Comparison of ENCODE assay signal across 16 cellular contexts in the genomic region with DNA sequence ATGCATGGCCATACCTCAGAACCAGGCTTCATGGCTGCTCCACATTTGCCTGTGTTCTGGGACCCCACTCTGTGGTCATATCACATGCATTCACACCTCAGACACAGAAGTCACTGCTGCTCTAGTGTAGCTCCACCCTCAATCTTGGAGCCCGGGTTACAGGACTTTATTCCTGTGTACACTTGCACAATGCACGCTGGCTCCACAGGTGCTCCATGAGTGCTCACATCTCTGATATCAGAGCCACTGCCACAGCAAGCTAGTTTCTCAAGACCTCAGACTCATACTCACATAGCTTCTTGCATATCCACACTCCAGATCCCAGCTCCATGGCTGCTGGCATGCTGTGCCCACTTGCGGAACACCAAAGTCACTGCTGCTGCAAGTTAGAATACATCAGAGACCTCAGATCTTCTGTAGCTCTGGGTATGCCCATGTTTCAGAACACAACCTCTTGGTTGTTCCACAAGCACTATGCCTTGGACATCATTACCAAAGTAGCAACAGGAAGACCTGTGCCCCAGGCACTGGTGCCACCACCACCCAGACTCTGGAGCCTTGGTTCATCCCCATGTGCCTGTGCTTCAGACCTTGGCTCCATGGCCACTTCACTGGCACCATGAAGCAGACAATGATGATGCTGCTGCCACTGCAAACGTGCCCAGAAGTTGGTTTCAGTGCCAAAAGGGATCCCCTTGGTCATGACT.
A peak's percentile ranks its signal among the peaks of the same experiment; 100 is the strongest.
DNase-seq lines count a peak whose midpoint lies in the region; ATAC-seq, FAIRE-seq and TF ChIP-seq lines count a peak whose summit lies in the region.
"Had no signal": no experiment of that assay in that cellular context is flagged by ENCODE, and none has a peak within 500 bp of the region (broad histone marks: within the 10 kb centered on the region; RNA-seq: fewer than 3 reads in every experiment).

No MANE protein-coding gene starts in this region.

- CTCF ChIA-PET in T-cell (lab: Charles Lee): no interaction called here

- peaks cover 0 to 3% of the 10 kb centered on the region in 2 donors for H3K9me3 ChIP-seq in lung (ENCODE audit: control insufficient read depth in 2 of 2, insufficient read depth in 1 of 2, low read length in 1 of 2)
- H3K9me3 ChIP-seq: Caco-2 had no signal

- WGBS in lung, 2 donors: 81% methylated on average over 4 of the region's 4 CpGs

- no peak for DNase-seq in bronchial epithelial cell (ENCODE audit: low read depth)
- DNase-seq in left lobe of liver (ENCODE audit: low spot score): no peak
- DNase-seq in lung (ENCODE audit: low spot score): no peak
- DNase-seq in T-cell: no peak
- DNase-seq: CD4-positive, CD25-positive, alpha-beta regulatory T cell; CD8-positive, alpha-beta T cell; DND-41 had no signal

- TF ChIP-seq CTCF in bronchial epithelial cell (IDR thresholded peaks at IDR 0.05; ENCODE audit: insufficient read depth, low read length, severe bottlenecking): no peak
- TF ChIP-seq CTCF in lung (IDR thresholded peaks at IDR 0.05; ENCODE audit: control extremely low read depth, extremely low read depth): no peak

- H3K27ac ChIP-seq in lung (ENCODE audit: low read depth in 1 of 2, low read length in 1 of 2): no peak overlapping the region
- H3K27ac ChIP-seq: BLaER1, C4-2B had no signal

- H3K27ac Mint-ChIP-seq in T-cell: no peak overlapping the region
- H3K27ac Mint-ChIP-seq: B cell; CD4-positive, CD25-positive, alpha-beta regulatory T cell; CD8-positive, alpha-beta T cell; H9 had no signal

- FAIRE-seq in bronchial epithelial cell (lab: Jason Lieb, UNC): peak; percentile 52
- FAIRE-seq: G401.6, GM19239 had no signal

- H3K27me3 Mint-ChIP-seq in T-cell: no peaks in the 10 kb centered on the region
- H3K27me3 Mint-ChIP-seq: B cell; CD4-positive, CD25-positive, alpha-beta regulatory T cell had no signal

- ATAC-seq in left lobe of liver: peak; percentile 65
- peak; percentile 39 for ATAC-seq in lung (ENCODE audit: insufficient read depth, low FRiP score)
- ATAC-seq in GM21367 (IDR thresholded peaks at IDR 0.05; ENCODE audit: unreplicated experiment): no peak
- no peak for ATAC-seq in T-cell (replicated peaks in 1 of 4)
- no peak for ATAC-seq in HG03280 (IDR thresholded peaks at IDR 0.05; ENCODE audit: unreplicated experiment)
- ATAC-seq: CD8-positive, alpha-beta T cell had no signal

- H3K36me3 ChIP-seq in bronchial epithelial cell (ENCODE audit: control insufficient read depth, insufficient read depth, low read length): no peaks in the 10 kb centered on the region
- no peaks in the 10 kb centered on the region for H3K36me3 ChIP-seq in lung (ENCODE audit: control insufficient read depth in 2 of 2, insufficient read depth in 2 of 2, low read length in 2 of 2)
- H3K36me3 ChIP-seq: BLaER1 had no signal

- H3K4me1 ChIP-seq in lung (ENCODE audit: control insufficient read depth in 2 of 2, insufficient read depth in 2 of 2, low read length in 2 of 2): no peaks in the 10 kb centered on the region
- H3K4me1 ChIP-seq: BLaER1, Caco-2 had no signal

- no peaks in the 10 kb centered on the region for H3K4me1 Mint-ChIP-seq in T-cell
- H3K4me1 Mint-ChIP-seq: B cell; CD4-positive, CD25-positive, alpha-beta regulatory T cell; H9 had no signal

- H3K36me3 Mint-ChIP-seq in T-cell: no peaks in the 10 kb centered on the region
- H3K36me3 Mint-ChIP-seq: CD4-positive, CD25-positive, alpha-beta regulatory T cell; CD8-positive, alpha-beta T cell had no signal

- POLR2A ChIA-PET in T-cell (lab: Charles Lee): no interaction called here

- H3K4me3 Mint-ChIP-seq in T-cell: no peak overlapping the region
- H3K4me3 Mint-ChIP-seq: B cell; CD8-positive, alpha-beta T cell; H9 had no signal

- peaks cover 12 to 47% (median 15%) of the 10 kb centered on the region in 3 donors for H3K9me3 Mint-ChIP-seq in T-cell

- H3K4me3 ChIP-seq in bronchial epithelial cell (ENCODE audit: low read depth, low read length) (no peak overlapping the region), lung (no peak overlapping the region)
- H3K4me3 ChIP-seq: BLaER1 had no signal

- H3K27me3 ChIP-seq in bronchial epithelial cell (ENCODE audit: control insufficient read depth, insufficient read depth, low read length) (no peaks in the 10 kb centered on the region), lung (ENCODE audit: control insufficient read depth, insufficient read depth) (no peaks in the 10 kb centered on the region)
- H3K27me3 ChIP-seq: BLaER1 had no signal

Comparison
In these comparisons a context has a peak if more than half of its experiments do, and no peak if none do; other contexts are left out.
1. ATAC-seq: peak in left lobe of liver (single experiment) and lung (single experiment); none in GM21367 (single experiment), T-cell (0 of 4) and HG03280 (single experiment).